ENCODE assay signal across 20 cellular contexts in the genomic region with DNA sequence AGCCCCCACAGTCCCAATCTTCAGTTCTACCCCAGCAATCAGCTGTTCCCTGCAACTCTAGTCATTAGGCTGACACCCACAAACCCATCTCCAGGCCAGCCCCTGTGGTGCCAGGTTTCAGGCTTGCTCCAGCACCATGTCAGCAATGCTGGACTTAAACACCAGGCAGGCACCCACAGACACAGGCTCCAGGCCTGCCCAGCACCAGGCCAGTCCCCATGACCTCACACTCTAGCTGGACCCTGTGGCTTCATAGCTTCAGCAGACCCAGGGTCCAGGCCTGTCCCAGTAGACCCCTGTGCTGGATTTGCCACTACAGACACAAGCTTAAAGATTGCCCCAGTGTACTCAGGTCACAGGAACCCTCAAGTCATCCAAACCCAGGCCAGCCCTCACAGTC.
"Had no signal": no experiment of that assay in that cellular context is flagged by ENCODE, and none has a peak within 500 bp of the region (broad histone marks: within the 10 kb centered on the region; RNA-seq: fewer than 3 reads in every experiment).

No MANE protein-coding gene starts in this region.

- FAIRE-seq: RCC 7860 had no signal

- H3K27me3 ChIP-seq: MG63 had no signal

- H3K4me3 ChIP-seq: MG63 had no signal

- H3K36me3 ChIP-seq: MG63 had no signal

- DNase-seq: KBM-7, MG63, NCI-H1092, NCI-H1105 treated with DMSO at 0.1 percent for 48 hours, NCI-H1417 treated with DMSO at 0.1 percent for 48 hours, NCI-H146, NCI-H1694 treated with DMSO at 0.1 percent for 48 hours, NCI-H1930, NCI-H2081, NCI-H2107, NCI-H2227 treated with DMSO at 0.1 percent for 48 hours, NCI-H446, NCI-H510A, NCI-H524 treated with DMSO at 0.1 percent for 48 hours, NCI-H69, NCI-H774, RPMI8226, SHP77, SK-N-SH had no signal

- H3K9me3 ChIP-seq: MG63, SK-N-SH had no signal
